26 cellular contexts compared by ENCODE assay signal in the genomic region with DNA sequence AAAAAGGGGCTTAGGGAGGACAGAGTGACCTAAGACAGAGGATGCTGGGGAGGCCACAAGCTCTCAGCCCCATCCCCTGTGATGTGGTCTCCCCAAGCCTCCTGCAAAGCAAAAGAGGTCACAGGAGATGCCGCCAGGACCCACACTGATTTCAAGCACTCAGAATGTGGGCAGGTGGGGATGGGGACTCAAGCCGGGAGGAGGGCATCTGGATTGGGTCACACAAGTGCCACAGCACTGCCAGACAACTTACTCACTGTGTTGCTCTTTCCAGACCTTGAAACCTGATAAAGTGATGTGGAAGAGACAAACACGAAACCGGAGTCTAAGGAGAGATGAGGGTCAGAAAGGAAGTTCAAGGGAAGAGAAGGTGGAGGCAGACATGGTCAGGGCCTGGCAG.
"Had no signal": no experiment of that assay in that cellular context is flagged by ENCODE, and none has a peak within 500 bp of the region (broad histone marks: within the 10 kb centered on the region; RNA-seq: fewer than 3 reads in every experiment).

No MANE protein-coding gene starts in this region.

- H3K4me3 ChIP-seq: body of pancreas, left lung, lung, mucosa of descending colon, ovary, skin epidermis had no signal

- ATAC-seq: activated CD4-positive, CD25-positive, alpha-beta regulatory T cell treated with anti-CD3 and anti-CD28 coated beads, Interleukin-2, amount 50 U/mL, for 24 hours; activated CD8-positive, alpha-beta T cell treated with anti-CD3 and anti-CD28 coated beads for 36 hours; activated naive CD4-positive, alpha-beta T cell treated with anti-CD3 and anti-CD28 coated beads, Interleukin-2, amount 50 U/mL, for 72 hours; activated T-cell treated with anti-CD3 and anti-CD28 coated beads, Interleukin-2, amount 50 U/mL, for 72 hours; body of pancreas; esophagus mucosa; foreskin keratinocyte; left lung; mucosa of descending colon; sciatic nerve had no signal

- H3K9me3 Mint-ChIP-seq: activated CD4-positive, alpha-beta T cell treated with anti-CD3 and anti-CD28 coated beads, Interleukin-2, amount 10 ng/mL, durations not matched to agents 7 days and 5 days; activated CD8-positive, alpha-beta T cell treated with anti-CD3 and anti-CD28 coated beads for 36 hours; activated naive CD4-positive, alpha-beta T cell treated with anti-CD3 and anti-CD28 coated beads, Interleukin-2, amount 50 U/mL, for 72 hours; endodermal cell; nephron; stimulated activated effector memory CD8-positive, alpha-beta T cell treated with anti-CD3 and anti-CD28 coated beads, Interleukin-12 subunit alpha, Interleukin-12 subunit beta, amount 100 ng/mL, for 72 hours; stimulated activated naive CD8-positive, alpha-beta T cell treated with anti-CD3 and anti-CD28 coated beads, Interleukin-15, Interleukin-2, amounts not matched to agents 100 ng/mL and 50 ng/mL, for 24 hours had no signal

- H3K27me3 Mint-ChIP-seq: activated CD4-positive, alpha-beta T cell treated with anti-CD3 and anti-CD28 coated beads, Interleukin-2, amount 10 ng/mL, durations not matched to agents 7 days and 5 days; activated CD8-positive, alpha-beta T cell treated with anti-CD3 and anti-CD28 coated beads for 36 hours had no signal

- H3K36me3 Mint-ChIP-seq: activated naive CD4-positive, alpha-beta T cell treated with anti-CD3 and anti-CD28 coated beads, Interleukin-2, amount 50 U/mL, for 72 hours; stimulated activated effector memory CD8-positive, alpha-beta T cell treated with anti-CD3 and anti-CD28 coated beads, Interleukin-12 subunit alpha, Interleukin-12 subunit beta, amount 100 ng/mL, for 72 hours had no signal

- H3K27ac Mint-ChIP-seq: activated CD4-positive, alpha-beta T cell treated with anti-CD3 and anti-CD28 coated beads, Interleukin-2, amount 10 ng/mL, durations not matched to agents 7 days and 5 days; activated CD8-positive, alpha-beta T cell treated with anti-CD3 and anti-CD28 coated beads for 36 hours; activated naive CD4-positive, alpha-beta T cell treated with anti-CD3 and anti-CD28 coated beads, Interleukin-2, amount 50 U/mL, for 72 hours; activated T-cell treated with anti-CD3 and anti-CD28 coated beads, Interleukin-2, amount 50 U/mL, for 72 hours; endodermal cell; progenitor cell of endocrine pancreas; stimulated activated effector memory CD8-positive, alpha-beta T cell treated with anti-CD3 and anti-CD28 coated beads, Interleukin-12 subunit alpha, Interleukin-12 subunit beta, amount 100 ng/mL, for 72 hours; stimulated activated naive CD8-positive, alpha-beta T cell treated with anti-CD3 and anti-CD28 coated beads, Interleukin-15, Interleukin-2, amounts not matched to agents 100 ng/mL and 50 ng/mL, for 24 hours had no signal

- H3K9me3 ChIP-seq: body of pancreas, left lung, mucosa of descending colon, neutrophil, ovary had no signal

- H3K27me3 ChIP-seq: body of pancreas, left lung, neutrophil, ovary had no signal

- H3K4me1 Mint-ChIP-seq: activated CD4-positive, alpha-beta T cell treated with anti-CD3 and anti-CD28 coated beads, Interleukin-2, amount 10 ng/mL, durations not matched to agents 7 days and 5 days; stimulated activated effector memory CD8-positive, alpha-beta T cell treated with anti-CD3 and anti-CD28 coated beads, Interleukin-12 subunit alpha, Interleukin-12 subunit beta, amount 100 ng/mL, for 72 hours had no signal

- H3K27ac ChIP-seq: body of pancreas, foreskin keratinocyte, left lung, neutrophil, ovary, skin epidermis, WERI-Rb-1 had no signal

- DNase-seq: activated CD4-positive, alpha-beta T cell treated with anti-CD3 and anti-CD28 coated beads, Interleukin-2, amount 10 ng/mL, durations not matched to agents 7 days and 5 days; activated CD8-positive, alpha-beta T cell treated with anti-CD3 and anti-CD28 coated beads for 36 hours; activated naive CD4-positive, alpha-beta T cell; activated T-cell treated with anti-CD3 and anti-CD28 coated beads for 4 hours; activated T-cell treated with anti-CD3 and anti-CD28 coated beads, Interleukin-2, amount 50 U/mL, for 72 hours; body of pancreas; endodermal cell; foreskin keratinocyte; kidney glomerular epithelial cell; left lung; mucosa of descending colon; ovary; stimulated activated CD4-positive, alpha-beta T cell treated with anti-CD3 and anti-CD28 coated beads, Interleukin-12 subunit alpha, Interleukin-12 subunit beta, amount 100 ng/mL, for 4 hours; stimulated activated CD4-positive, alpha-beta T cell treated with anti-CD3 and anti-CD28 coated beads, Interleukin-4, amount 100 ng/mL, for 24 hours; WERI-Rb-1 had no signal

- H3K4me1 ChIP-seq: foreskin keratinocyte, left lung had no signal

- H3K36me3 ChIP-seq: left lung, neutrophil, ovary, WERI-Rb-1 had no signal

- H3K4me3 Mint-ChIP-seq: activated CD4-positive, alpha-beta T cell treated with anti-CD3 and anti-CD28 coated beads, Interleukin-2, amount 10 ng/mL, durations not matched to agents 7 days and 5 days; activated CD8-positive, alpha-beta T cell treated with anti-CD3 and anti-CD28 coated beads for 36 hours; activated T-cell treated with anti-CD3 and anti-CD28 coated beads, Interleukin-2, amount 50 U/mL, for 72 hours; endodermal cell; nephron; stimulated activated effector memory CD8-positive, alpha-beta T cell treated with anti-CD3 and anti-CD28 coated beads, Interleukin-12 subunit alpha, Interleukin-12 subunit beta, amount 100 ng/mL, for 72 hours; stimulated activated naive CD8-positive, alpha-beta T cell treated with anti-CD3 and anti-CD28 coated beads, Interleukin-15, Interleukin-2, amounts not matched to agents 100 ng/mL and 50 ng/mL, for 24 hours had no signal
